Comparison of ENCODE assay signal across 8 cellular contexts in the genomic region with DNA sequence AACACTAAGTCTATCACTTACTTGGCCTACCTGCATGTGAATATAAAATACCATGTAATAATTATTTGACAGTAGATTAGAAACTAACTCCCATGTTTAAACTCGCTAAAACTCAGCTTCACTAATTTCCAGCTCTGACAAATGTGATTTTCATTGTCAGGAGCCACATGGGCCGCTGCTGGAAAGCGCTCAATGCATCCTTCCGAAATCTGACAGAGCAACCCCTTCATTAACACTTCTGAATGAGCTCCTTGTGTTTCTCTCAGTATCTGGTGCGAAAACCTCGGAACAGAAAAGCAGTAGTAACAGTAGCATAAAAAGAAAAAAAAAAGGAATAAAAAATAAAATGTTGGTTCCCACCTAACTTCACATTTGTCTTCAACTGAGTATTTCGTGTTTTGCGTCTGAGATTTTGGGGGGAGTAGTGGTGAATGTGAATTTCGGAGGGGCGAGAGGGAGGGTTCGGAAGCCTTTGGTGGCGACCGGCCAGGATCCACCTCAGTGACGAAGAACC. TPM values are rescaled to one million over a fixed set of nuclear protein-coding genes. Genes with fewer than 3 reads are reported as not detected.
A peak's percentile ranks its signal among the peaks of the same experiment; 100 is the strongest.
DNase-seq lines count a peak whose midpoint lies in the region; ATAC-seq, FAIRE-seq and TF ChIP-seq lines count a peak whose summit lies in the region.

No MANE protein-coding gene starts in this region.

- H3K27me3 ChIP-seq in SU-DHL-6 (ENCODE audit: low read length) (no peaks in the 10 kb centered on the region), pancreas (no peaks in the 10 kb centered on the region)

- no peaks in the 10 kb centered on the region for H3K9me2 ChIP-seq in SU-DHL-6 (replicated peaks; ENCODE audit: insufficient read depth, low read length)

- H4K20me1 ChIP-seq in SU-DHL-6 (ENCODE audit: low read depth, low read length), result no peaks in the 10 kb centered on the region

- no peak for TF ChIP-seq CTCF in SU-DHL-6 (IDR thresholded peaks at IDR 0.05; ENCODE audit: insufficient read depth, low read length, poor library complexity, severe bottlenecking)
- TF ChIP-seq CTCF in pancreas (IDR thresholded peaks at IDR 0.05), result no peak
- TF ChIP-seq CTCF in GM10266 (IDR thresholded peaks at IDR 0.05; ENCODE audit: control insufficient read depth, insufficient read depth, low read depth, missing control alignments), result no peak

- H3F3A ChIP-seq in SU-DHL-6 (ENCODE audit: insufficient read depth), result no peaks in the 10 kb centered on the region

- ATAC-seq in pancreas, result no peak

- H3K9me3 ChIP-seq in SU-DHL-6 (ENCODE audit: insufficient read depth, low read length), result no peaks in the 10 kb centered on the region
- no peaks in the 10 kb centered on the region for H3K9me3 ChIP-seq in pancreas

- peak overlapping the region; percentile 59 for H2AFZ ChIP-seq in SU-DHL-6 (ENCODE audit: low read depth, low read length, severe bottlenecking)

- H3K4me2 ChIP-seq in SU-DHL-6 (ENCODE audit: low read depth, low read length, poor library complexity, severe bottlenecking), result peak overlapping the region; percentile 88

- H3K79me2 ChIP-seq in SU-DHL-6 (ENCODE audit: insufficient read depth, low read length), result peaks cover 36% of the 10 kb centered on the region

- 4% methylated on average over 14 of the region's 14 CpGs for WGBS in pancreas, 2 donors

- peaks cover 0 to 7% (median 0%) of the 10 kb centered on the region in 3 donors for H3K4me1 ChIP-seq in pancreas

- H3K4me3 ChIP-seq in SU-DHL-6 (ENCODE audit: insufficient read depth, low read length, poor library complexity, severe bottlenecking), result peak overlapping the region; percentile 84
- peak overlapping the region; percentile 57 to 94 (median 74) for H3K4me3 ChIP-seq in pancreas

- peak; percentile 63 for DNase-seq in NCI-H1092 treated with DMSO at 0.1 percent for 48 hours (lab: John Stamatoyannopoulos, UW)
- DNase-seq in NCI-H1092 (lab: John Stamatoyannopoulos, UW), result no peak
- DNase-seq in fibroblast of peridontal ligament (ENCODE audit: extremely low read depth), result peak; percentile 5
- DNase-seq in pancreas, result no peak
- no peak for DNase-seq in GM10266 (ENCODE audit: extremely low spot score)
- no peak for DNase-seq in HTR-8/SVneo (ENCODE audit: insufficient read length, low spot score)
- no peak for DNase-seq in stimulated activated CD8-positive, alpha-beta memory T cell treated with anti-CD3 and anti-CD28 coated beads, Interleukin-4, amount 100 ng/mL, for 48 hours

- no peak for FAIRE-seq in pancreas (lab: Jason Lieb, UNC)
- no peak for FAIRE-seq in HTR-8/SVneo (lab: Jason Lieb, UNC)

- peak overlapping the region; percentile 91 for H3K9ac ChIP-seq in SU-DHL-6 (ENCODE audit: low read length)

- H3K36me3 ChIP-seq in SU-DHL-6 (ENCODE audit: low read length) (peaks cover 17% of the 10 kb centered on the region; the same call in 1 of the 2 replicates), pancreas (peaks cover 0 to 7% (median 0%) of the 10 kb centered on the region in 3 donors)

- intact Hi-C loops in pancreas (cut with DNase I), result no loop called here

- H3K27ac ChIP-seq in SU-DHL-6 (ENCODE audit: low read depth, low read length), result peak overlapping the region; percentile 61
- peak overlapping the region; percentile 76 to 91 (median 86) for H3K27ac ChIP-seq in pancreas

RNA-seq across cellular contexts. Expression of gene MTCH2, which starts 0.7 kb away (rescaled TPM):
- total RNA-seq in pancreas, result 10 to 100 TPM; 13.5 to 34.2 (median 25.5) TPM
- polyA plus RNA-seq in pancreas, result 10 to 100 TPM; 13.6 to 23.2 TPM

RNA-seq across cellular contexts. Expression of gene C1QTNF4, which starts 47.4 kb away (rescaled TPM):
- 1 to 10 TPM in 1 of 6 donors, under 1 TPM in 4, not detected in 1; 0.09 to 1.1 (median 0.20) TPM for total RNA-seq in pancreas
- 1 to 10 TPM; 1.3 to 3.6 TPM for polyA plus RNA-seq in pancreas

RNA-seq across cellular contexts. Expression of gene FAM180B, which starts 55.2 kb away (rescaled TPM):
- under 1 TPM in 1 of 6 donors, not detected in 5; 0.17 TPM for total RNA-seq in pancreas
- not detected for polyA plus RNA-seq in pancreas

Comparison
In these comparisons a context has a peak if more than half of its experiments do, and no peak if none do; other contexts are left out.
1. DNase-seq: peak in NCI-H1092 treated with DMSO at 0.1 percent for 48 hours (single experiment) and fibroblast of peridontal ligament (single experiment); none in NCI-H1092 (single experiment), pancreas (0 of 6), GM10266 (single experiment), HTR-8/SVneo (single experiment) and stimulated activated CD8-positive, alpha-beta memory T cell treated with anti-CD3 and anti-CD28 coated beads, Interleukin-4, amount 100 ng/mL, for 48 hours (single experiment).